In the genomic region with DNA sequence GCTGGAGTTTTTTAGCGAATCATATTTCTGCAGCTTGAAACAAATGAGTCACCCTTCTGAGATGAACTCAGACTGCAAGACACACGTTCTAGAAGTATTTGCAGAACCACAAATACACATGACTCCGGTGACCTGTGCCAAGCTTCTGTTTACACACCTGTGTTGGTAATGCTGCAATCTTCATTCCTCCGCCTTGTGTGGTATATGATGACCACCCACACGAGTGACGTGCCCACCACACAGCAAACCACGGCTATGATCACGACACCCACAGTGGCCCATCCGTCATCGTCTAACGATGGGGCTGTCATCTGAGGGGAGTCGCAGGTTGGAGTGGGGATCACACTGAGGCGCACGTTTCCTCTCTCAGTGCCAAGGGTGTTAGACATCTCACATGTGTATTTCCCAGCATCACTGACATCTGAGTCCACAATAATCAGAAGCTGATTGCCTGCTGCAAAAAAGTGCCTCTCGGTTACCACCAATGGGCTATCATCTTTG, we compare ENCODE assay signal across 10 cellular contexts. TPM values are rescaled to one million over a fixed set of nuclear protein-coding genes. Genes with fewer than 3 reads are reported as not detected.
DNase-seq lines count a peak whose midpoint lies in the region; ATAC-seq, FAIRE-seq and TF ChIP-seq lines count a peak whose summit lies in the region.
"Had no signal": no experiment of that assay in that cellular context is flagged by ENCODE, and none has a peak within 500 bp of the region (broad histone marks: within the 10 kb centered on the region; RNA-seq: fewer than 3 reads in every experiment).

No MANE protein-coding gene starts in this region.

- H3K9me3 Mint-ChIP-seq in progenitor cell of endocrine pancreas (ENCODE audit: low read depth): no peaks in the 10 kb centered on the region
- H3K9me3 Mint-ChIP-seq: brain had no signal

- DNase-seq in GM04504 (ENCODE audit: low read depth) (peak; percentile 28), NCI-H510A treated with DMSO at 0.1 percent for 48 hours (lab: John Stamatoyannopoulos, UW) (peak; percentile 65), epithelial cell of esophagus (ENCODE audit: low read depth) (peak; percentile 98), progenitor cell of endocrine pancreas (ENCODE audit: low spot score, unreplicated experiment) (no peak), activated gamma-delta T cell (lab: John Stamatoyannopoulos, UW) (no peak), GM19239 (ENCODE audit: insufficient read length, low spot score) (no peak)
- no peak for DNase-seq in activated T-cell treated with anti-CD3 and anti-CD28 coated beads, Interleukin-2, amount 50 U/mL, for 48 hours

- H3K36me3 Mint-ChIP-seq in progenitor cell of endocrine pancreas (ENCODE audit: insufficient read depth): peaks cover 77% of the 10 kb centered on the region

- peaks cover 8% of the 10 kb centered on the region for H3K4me1 Mint-ChIP-seq in progenitor cell of endocrine pancreas (ENCODE audit: low read depth)

- H3K4me3 ChIP-seq in epithelial cell of esophagus (ENCODE audit: low read length): no peak overlapping the region

- FAIRE-seq in GM19239 (lab: Jason Lieb, UNC): no peak
- FAIRE-seq: GM12891 had no signal

- TF ChIP-seq CTCF in epithelial cell of esophagus (IDR thresholded peaks at IDR 0.05; ENCODE audit: insufficient read depth, low read depth, low read length, missing control alignments): no peak
- no peak for TF ChIP-seq CTCF in progenitor cell of endocrine pancreas (IDR thresholded peaks at IDR 0.05; ENCODE audit: unreplicated experiment)

- H3K27me3 Mint-ChIP-seq in progenitor cell of endocrine pancreas: no peaks in the 10 kb centered on the region
- H3K27me3 Mint-ChIP-seq: brain had no signal

- no peak for ATAC-seq in HG03469 (IDR thresholded peaks at IDR 0.05; ENCODE audit: unreplicated experiment)

- H3K4me3 Mint-ChIP-seq in progenitor cell of endocrine pancreas (ENCODE audit: low read depth): no peak overlapping the region
- H3K4me3 Mint-ChIP-seq: brain had no signal

- H3K27ac Mint-ChIP-seq in progenitor cell of endocrine pancreas: peak overlapping the region; percentile 91
- H3K27ac Mint-ChIP-seq: brain had no signal

RNA-seq across cellular contexts. Expression of a gene that starts 43.0 kb away (rescaled TPM):
- 75.3 and 94.4 TPM in 2 replicates for total RNA-seq in progenitor cell of endocrine pancreas

Comparison
In these comparisons a context has a peak if more than half of its experiments do, and no peak if none do; other contexts are left out.
1. DNase-seq: peak in GM04504 (single experiment), NCI-H510A treated with DMSO at 0.1 percent for 48 hours (single experiment) and epithelial cell of esophagus (single experiment); none in progenitor cell of endocrine pancreas (single experiment), activated gamma-delta T cell (single experiment), GM19239 (single experiment) and activated T-cell treated with anti-CD3 and anti-CD28 coated beads, Interleukin-2, amount 50 U/mL, for 48 hours (0 of 2).